ENCODE assay signal across 1 cellular context in the genomic region with DNA sequence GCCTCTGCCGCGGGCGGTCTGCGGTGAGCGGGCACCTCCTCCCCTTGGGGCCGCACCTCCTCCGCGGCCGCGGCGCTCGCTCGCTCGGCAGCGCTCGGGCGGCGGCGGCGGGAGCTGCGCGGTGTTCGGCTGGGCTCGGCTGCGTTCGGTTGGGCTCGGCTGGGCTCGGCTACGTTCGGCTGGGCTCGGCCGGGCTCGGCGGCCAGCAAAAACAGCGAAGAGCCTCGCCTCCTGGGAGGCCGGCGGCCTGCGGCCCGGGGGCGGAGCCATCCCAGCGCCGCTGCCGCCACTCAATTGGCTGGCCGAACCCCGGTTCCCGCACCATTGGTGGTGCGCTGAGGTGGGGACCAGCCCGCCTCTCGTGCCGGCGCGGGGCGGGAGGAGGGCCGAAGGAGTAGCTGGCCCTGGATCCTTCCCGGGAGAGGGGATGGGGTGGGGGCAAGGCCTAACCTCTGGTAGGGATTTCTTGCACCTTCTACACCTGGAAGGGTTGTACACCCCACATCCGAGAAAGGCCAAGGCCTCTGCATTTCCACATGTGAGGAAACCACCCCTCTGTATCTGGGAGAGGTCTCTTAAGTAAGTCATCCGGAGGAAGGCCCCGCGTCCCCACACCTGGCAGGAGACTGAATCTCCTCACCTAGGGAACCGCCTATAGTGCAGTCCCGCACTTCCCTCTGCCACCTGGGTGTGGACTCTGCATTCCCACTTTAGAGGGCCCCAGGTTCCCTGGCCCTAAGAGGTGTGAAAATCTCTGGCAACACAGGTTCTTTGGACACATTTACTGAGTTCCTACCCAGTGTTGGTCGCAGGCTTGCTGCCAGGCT.
TF ChIP-seq lines count a peak whose summit lies in the region.

ENHO (minus strand) TSS at position 20 of the 827 bp plus-strand sequence. CDS start 1,295 bp downstream, outside the sequence.

TF ChIP-seq in Ishikawa, 13 proteins besides CTCF, POLR2A, EP300 and RAD21:
- TF ChIP-seq, protein P1, sequence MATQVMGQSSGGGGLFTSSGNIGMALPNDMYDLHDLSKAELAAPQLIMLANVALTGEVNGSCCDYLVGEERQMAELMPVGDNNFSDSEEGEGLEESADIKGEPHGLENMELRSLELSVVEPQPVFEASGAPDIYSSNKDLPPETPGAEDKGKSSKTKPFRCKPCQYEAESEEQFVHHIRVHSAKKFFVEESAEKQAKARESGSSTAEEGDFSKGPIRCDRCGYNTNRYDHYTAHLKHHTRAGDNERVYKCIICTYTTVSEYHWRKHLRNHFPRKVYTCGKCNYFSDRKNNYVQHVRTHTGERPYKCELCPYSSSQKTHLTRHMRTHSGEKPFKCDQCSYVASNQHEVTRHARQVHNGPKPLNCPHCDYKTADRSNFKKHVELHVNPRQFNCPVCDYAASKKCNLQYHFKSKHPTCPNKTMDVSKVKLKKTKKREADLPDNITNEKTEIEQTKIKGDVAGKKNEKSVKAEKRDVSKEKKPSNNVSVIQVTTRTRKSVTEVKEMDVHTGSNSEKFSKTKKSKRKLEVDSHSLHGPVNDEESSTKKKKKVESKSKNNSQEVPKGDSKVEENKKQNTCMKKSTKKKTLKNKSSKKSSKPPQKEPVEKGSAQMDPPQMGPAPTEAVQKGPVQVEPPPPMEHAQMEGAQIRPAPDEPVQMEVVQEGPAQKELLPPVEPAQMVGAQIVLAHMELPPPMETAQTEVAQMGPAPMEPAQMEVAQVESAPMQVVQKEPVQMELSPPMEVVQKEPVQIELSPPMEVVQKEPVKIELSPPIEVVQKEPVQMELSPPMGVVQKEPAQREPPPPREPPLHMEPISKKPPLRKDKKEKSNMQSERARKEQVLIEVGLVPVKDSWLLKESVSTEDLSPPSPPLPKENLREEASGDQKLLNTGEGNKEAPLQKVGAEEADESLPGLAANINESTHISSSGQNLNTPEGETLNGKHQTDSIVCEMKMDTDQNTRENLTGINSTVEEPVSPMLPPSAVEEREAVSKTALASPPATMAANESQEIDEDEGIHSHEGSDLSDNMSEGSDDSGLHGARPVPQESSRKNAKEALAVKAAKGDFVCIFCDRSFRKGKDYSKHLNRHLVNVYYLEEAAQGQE (IDR thresholded peaks at IDR 0.05; ENCODE audit: low read depth) = no peak
- TF ChIP-seq, protein P2, sequence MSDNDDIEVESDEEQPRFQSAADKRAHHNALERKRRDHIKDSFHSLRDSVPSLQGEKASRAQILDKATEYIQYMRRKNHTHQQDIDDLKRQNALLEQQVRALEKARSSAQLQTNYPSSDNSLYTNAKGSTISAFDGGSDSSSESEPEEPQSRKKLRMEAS (IDR thresholded peaks at IDR 0.05) = peak; percentile 77
- TF ChIP-seq, protein P3, sequence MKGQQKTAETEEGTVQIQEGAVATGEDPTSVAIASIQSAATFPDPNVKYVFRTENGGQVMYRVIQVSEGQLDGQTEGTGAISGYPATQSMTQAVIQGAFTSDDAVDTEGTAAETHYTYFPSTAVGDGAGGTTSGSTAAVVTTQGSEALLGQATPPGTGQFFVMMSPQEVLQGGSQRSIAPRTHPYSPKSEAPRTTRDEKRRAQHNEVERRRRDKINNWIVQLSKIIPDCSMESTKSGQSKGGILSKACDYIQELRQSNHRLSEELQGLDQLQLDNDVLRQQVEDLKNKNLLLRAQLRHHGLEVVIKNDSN (IDR thresholded peaks at IDR 0.05) = no peak
- TF ChIP-seq CEBPB (IDR thresholded peaks at IDR 0.05) = no peak
TF ChIP-seq in Ishikawa: peak in this region for 1.
